In the genomic region with DNA sequence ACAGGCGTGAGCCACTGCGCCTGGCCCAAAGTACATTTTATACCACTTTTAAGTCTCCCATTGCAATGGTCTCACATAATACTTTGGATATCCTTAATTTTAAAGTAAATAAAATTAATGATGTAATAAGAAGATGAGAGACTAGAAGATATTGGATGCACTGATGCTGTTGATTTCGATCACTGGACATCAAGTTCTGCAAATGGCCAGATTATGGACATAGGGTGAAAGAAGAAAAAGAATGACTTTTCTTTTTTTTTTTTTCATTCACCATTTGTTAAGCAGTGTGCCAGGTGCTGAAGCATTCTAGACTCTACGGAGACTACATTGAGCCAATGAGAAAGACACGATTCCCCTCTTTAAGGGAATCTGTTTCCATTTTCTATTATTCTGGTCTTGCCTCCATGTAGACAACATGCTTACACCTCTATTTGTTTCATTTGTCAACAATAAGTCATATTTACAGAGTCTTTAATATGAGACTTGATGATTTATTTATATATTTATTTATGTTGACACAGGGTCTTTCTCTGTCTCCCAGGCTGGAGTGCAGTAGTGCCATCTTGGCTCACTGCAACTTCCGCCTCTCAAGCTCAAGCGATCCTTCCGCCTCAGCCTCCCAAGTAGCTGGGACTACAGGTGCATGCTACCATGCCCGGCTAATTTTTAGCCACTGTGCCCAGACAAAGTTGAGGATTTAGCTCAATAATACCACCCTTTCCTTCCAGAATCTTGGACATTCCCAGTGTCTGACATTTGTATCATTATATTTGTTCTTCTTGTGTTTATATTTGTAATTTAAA, we compare ENCODE assay signal across 21 cellular contexts.
"Had no signal": no experiment of that assay in that cellular context is flagged by ENCODE, and none has a peak within 500 bp of the region (broad histone marks: within the 10 kb centered on the region; RNA-seq: fewer than 3 reads in every experiment).

No MANE protein-coding gene starts in this region.

- H3K4me3 ChIP-seq: left lung, stomach, testis, upper lobe of right lung had no signal

- H3K27ac Mint-ChIP-seq: activated CD4-positive, alpha-beta T cell treated with anti-CD3 and anti-CD28 coated beads, Interleukin-2, amount 10 ng/mL, durations not matched to agents 24 days and 14 days; activated CD8-positive, alpha-beta T cell treated with anti-CD3 and anti-CD28 coated beads, Interleukin-2, amount 10 ng/mL, durations not matched to agents 7 days and 5 days; activated naive CD4-positive, alpha-beta T cell treated with anti-CD3 and anti-CD28 coated beads for 36 hours; dendritic cell treated with granulocyte-macrophage colony-stimulating factor and Interleukin-4, amounts not matched to agents 40 ng/mL and 50 ng/mL, for 4 days; nephron progenitor cell had no signal

- H3K27ac ChIP-seq: left lung, testis, upper lobe of right lung had no signal

- H3K9me3 Mint-ChIP-seq: activated CD4-positive, alpha-beta T cell treated with anti-CD3 and anti-CD28 coated beads, Interleukin-2, amount 10 ng/mL, durations not matched to agents 24 days and 14 days; activated naive CD4-positive, alpha-beta T cell treated with anti-CD3 and anti-CD28 coated beads for 36 hours; activated T-cell treated with anti-CD3 and anti-CD28 coated beads, Interleukin-2, amount 50 U/mL, for 4 hours; dendritic cell treated with granulocyte-macrophage colony-stimulating factor and Interleukin-4, amounts not matched to agents 40 ng/mL and 50 ng/mL, for 4 days; nephron progenitor cell had no signal

- H3K9me3 ChIP-seq: left lung, stomach, testis, upper lobe of right lung had no signal

- H3K27me3 ChIP-seq: foreskin keratinocyte, left lung, stomach, testis, upper lobe of right lung had no signal

- ATAC-seq: activated CD8-positive, alpha-beta T cell treated with anti-CD3 and anti-CD28 coated beads, Interleukin-2, amount 10 ng/mL, durations not matched to agents 7 days and 5 days; activated T-cell treated with anti-CD3 and anti-CD28 coated beads, Interleukin-2, amount 50 U/mL, for 4 hours; foreskin keratinocyte; upper lobe of right lung had no signal

- H3K4me1 ChIP-seq: testis, upper lobe of right lung had no signal

- H3K4me3 Mint-ChIP-seq: activated CD4-positive, alpha-beta T cell treated with anti-CD3 and anti-CD28 coated beads, Interleukin-2, amount 10 ng/mL, durations not matched to agents 24 days and 14 days; activated CD8-positive, alpha-beta T cell treated with anti-CD3 and anti-CD28 coated beads, Interleukin-2, amount 10 ng/mL, durations not matched to agents 7 days and 5 days; activated naive CD4-positive, alpha-beta T cell treated with anti-CD3 and anti-CD28 coated beads for 36 hours; activated T-cell treated with anti-CD3 and anti-CD28 coated beads, Interleukin-2, amount 50 U/mL, for 4 hours; dendritic cell treated with granulocyte-macrophage colony-stimulating factor and Interleukin-4, amounts not matched to agents 40 ng/mL and 50 ng/mL, for 4 days; nephron progenitor cell had no signal

- H3K4me1 Mint-ChIP-seq: nephron progenitor cell had no signal

- DNase-seq: activated CD4-positive, alpha-beta T cell treated with anti-CD3 and anti-CD28 coated beads, Interleukin-2, amount 10 ng/mL, durations not matched to agents 24 days and 14 days; activated CD4-positive, CD25-positive, alpha-beta regulatory T cell; activated CD8-positive, alpha-beta T cell treated with anti-CD3 and anti-CD28 coated beads, Interleukin-2, amount 10 ng/mL, durations not matched to agents 7 days and 5 days; activated naive CD4-positive, alpha-beta T cell treated with anti-CD3 and anti-CD28 coated beads for 36 hours; activated T-cell treated with anti-CD3 and anti-CD28 coated beads, Interleukin-2, amount 50 U/mL, for 4 hours; effector memory CD4-positive, alpha-beta T cell; foreskin keratinocyte; kidney; left lung; mammary epithelial cell; nephron progenitor cell; nucleus accumbens; retina; stimulated activated CD4-positive, alpha-beta T cell treated with anti-CD3 and anti-CD28 coated beads, Interleukin-15, amount 100 ng/mL, for 24 hours; stimulated activated CD4-positive, alpha-beta T cell treated with anti-CD3 and anti-CD28 coated beads, Interleukin-2, amount 100 ng/mL, for 48 hours; stomach; T-helper 1 cell; T-helper 9 cell; testis; upper lobe of right lung had no signal
